Comparison of ENCODE assay signal across 25 cellular contexts in genomic region chr9:36290996-36291395, GRCh38.
"Had no signal": no experiment of that assay in that cellular context is flagged by ENCODE, and none has a peak within 500 bp of the region (broad histone marks: within the 10 kb centered on the region; RNA-seq: fewer than 3 reads in every experiment).

No MANE protein-coding gene starts in this region.

- H3K4me1 Mint-ChIP-seq: immature natural killer cell; naive thymus-derived CD8-positive, alpha-beta T cell; stimulated activated memory B cell treated with anti-CD40 and anti-IgM and Interleukin-4, amounts not matched to agents 10 μg/mL and 1 μg/mL and 100 μg/mL, for 72 hours had no signal

- H3K36me3 ChIP-seq: left lung, lower lobe of right lung, ovary, right atrium auricular region, uterus had no signal

- FAIRE-seq: islet of Langerhans, kidney had no signal

- H3K4me3 Mint-ChIP-seq: immature natural killer cell; naive thymus-derived CD8-positive, alpha-beta T cell; stimulated activated memory B cell treated with anti-CD40 and anti-IgM and Interleukin-4, amounts not matched to agents 10 μg/mL and 1 μg/mL and 100 μg/mL, for 72 hours; stimulated activated naive CD8-positive, alpha-beta T cell treated with anti-CD3 and anti-CD28 coated beads, Interleukin-15, amount 100 ng/mL, for 72 hours; type B pancreatic cell had no signal

- H3K27me3 ChIP-seq: left lung, ovary, right atrium auricular region, tibial nerve, uterus had no signal

- H3K9me3 ChIP-seq: left lung, lower lobe of right lung, ovary, right atrium auricular region, tibial nerve, uterus had no signal

- H3K36me3 Mint-ChIP-seq: naive thymus-derived CD8-positive, alpha-beta T cell; stimulated activated memory B cell treated with anti-CD40 and anti-IgM and Interleukin-4, amounts not matched to agents 10 μg/mL and 1 μg/mL and 100 μg/mL, for 72 hours; type B pancreatic cell had no signal

- DNase-seq: hypothalamus; immature natural killer cell; kidney; left colon; left lung; lower lobe of right lung; mammary epithelial cell; mesenchymal stem cell; naive thymus-derived CD8-positive, alpha-beta T cell; ovary; stimulated activated CD4-positive, alpha-beta T cell treated with anti-CD3 and anti-CD28 coated beads, Interleukin-12 subunit alpha, Interleukin-12 subunit beta, amount 100 ng/mL, for 4 hours; stimulated activated CD4-positive, alpha-beta T cell treated with anti-CD3 and anti-CD28 coated beads, Interleukin-15, amount 100 ng/mL, for 24 hours; stimulated activated CD4-positive, alpha-beta T cell treated with anti-CD3 and anti-CD28 coated beads, Interleukin-2, amount 100 ng/mL, for 24 hours; stimulated activated CD4-positive, alpha-beta T cell treated with anti-CD3 and anti-CD28 coated beads, Interleukin-4, amount 100 ng/mL, for 24 hours; stimulated activated naive CD4-positive, alpha-beta T cell treated with Interleukin-2 at 50 U/mL for 16 hours; stimulated activated naive CD8-positive, alpha-beta T cell treated with anti-CD3 and anti-CD28 coated beads, Interleukin-15, amount 100 ng/mL, for 72 hours; substantia nigra; uterus had no signal

- H3K4me1 ChIP-seq: left lung, lower lobe of right lung, right atrium auricular region, tibial nerve, uterus had no signal

- H3K4me3 ChIP-seq: left lung, lower lobe of right lung, ovary, right atrium auricular region, skin epidermis, tibial nerve, uterus had no signal

- H3K27me3 Mint-ChIP-seq: naive thymus-derived CD8-positive, alpha-beta T cell; stimulated activated memory B cell treated with anti-CD40 and anti-IgM and Interleukin-4, amounts not matched to agents 10 μg/mL and 1 μg/mL and 100 μg/mL, for 72 hours; stimulated activated naive CD8-positive, alpha-beta T cell treated with anti-CD3 and anti-CD28 coated beads, Interleukin-15, amount 100 ng/mL, for 72 hours; type B pancreatic cell had no signal

- H3K9me3 Mint-ChIP-seq: immature natural killer cell; naive thymus-derived CD8-positive, alpha-beta T cell; stimulated activated memory B cell treated with anti-CD40 and anti-IgM and Interleukin-4, amounts not matched to agents 10 μg/mL and 1 μg/mL and 100 μg/mL, for 72 hours; stimulated activated naive CD8-positive, alpha-beta T cell treated with anti-CD3 and anti-CD28 coated beads, Interleukin-15, amount 100 ng/mL, for 72 hours had no signal

- ATAC-seq: left colon; left lung; lower lobe of right lung; naive thymus-derived CD8-positive, alpha-beta T cell; sciatic nerve; stimulated activated memory B cell treated with anti-CD40 and anti-IgM and Interleukin-4, amounts not matched to agents 10 μg/mL and 1 μg/mL and 100 μg/mL, for 72 hours; stimulated activated naive CD8-positive, alpha-beta T cell treated with anti-CD3 and anti-CD28 coated beads, Interleukin-15, amount 100 ng/mL, for 72 hours had no signal

- H3K27ac ChIP-seq: left lung, lower lobe of right lung, ovary, right atrium auricular region, skin epidermis, tibial nerve, uterus had no signal

- H3K27ac Mint-ChIP-seq: naive thymus-derived CD8-positive, alpha-beta T cell; stimulated activated memory B cell treated with anti-CD40 and anti-IgM and Interleukin-4, amounts not matched to agents 10 μg/mL and 1 μg/mL and 100 μg/mL, for 72 hours; type B pancreatic cell had no signal
